Comparison of ENCODE assay signal across 8 cellular contexts in the genomic region with DNA sequence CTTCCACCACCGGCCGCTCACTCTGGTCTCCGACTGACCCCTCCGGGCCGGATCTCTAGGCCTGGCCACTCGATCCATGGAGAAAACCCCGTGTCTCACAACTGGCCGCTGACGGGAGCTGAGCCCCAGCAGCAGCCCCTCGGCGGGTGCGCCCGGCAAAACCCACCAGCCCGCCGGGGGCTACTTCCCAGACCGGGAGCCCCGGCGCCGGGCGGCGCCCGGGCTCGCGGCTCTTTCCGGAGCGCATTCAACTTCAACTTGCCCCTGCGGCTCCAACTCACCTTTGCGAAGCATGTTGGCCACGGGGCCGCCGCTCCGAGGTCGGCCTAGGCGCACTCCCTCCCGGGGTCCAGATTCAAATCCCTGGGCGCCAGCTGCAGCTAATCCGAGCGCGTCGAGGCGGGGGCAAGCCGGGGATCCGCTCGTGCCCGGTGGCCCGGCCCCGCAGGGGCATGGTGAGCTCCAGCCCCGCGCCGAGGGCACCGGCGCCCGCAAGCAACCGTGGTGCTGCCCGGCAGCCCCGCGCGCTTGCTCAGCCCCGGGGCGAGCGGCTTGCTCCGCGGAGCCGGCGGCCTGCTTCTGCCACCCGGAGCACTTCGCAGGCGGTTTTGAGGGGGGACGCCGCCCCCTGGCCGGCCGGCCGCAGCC. TPM values are rescaled to one million over a fixed set of nuclear protein-coding genes. Genes with fewer than 3 reads are reported as not detected.
DNase-seq lines count a peak whose midpoint lies in the region; ATAC-seq lines count a peak whose summit lies in the region.

No MANE protein-coding gene starts in this region.

- no peaks in the 10 kb centered on the region for H3K9me3 ChIP-seq in iPS-18c (ENCODE audit: control insufficient read depth, insufficient read depth, low read length)
- H3K9me3 ChIP-seq in subcutaneous abdominal adipose tissue (ENCODE audit: control insufficient read depth in 5 of 5, low read length in 5 of 5): no peaks in the 10 kb centered on the region

- peaks cover 4% of the 10 kb centered on the region for H3K36me3 Mint-ChIP-seq in T-helper 2 cell treated with Interferon-gamma antibody and Interleukin-4, amounts not matched to agents 5 μg/mL and 100 μg/mL, for 36 hours (ENCODE audit: low read depth)

- H3K9me3 Mint-ChIP-seq in T-helper 2 cell treated with Interferon-gamma antibody and Interleukin-4, amounts not matched to agents 5 μg/mL and 100 μg/mL, for 36 hours: no peaks in the 10 kb centered on the region

- H3K4me3 Mint-ChIP-seq in T-helper 2 cell treated with Interferon-gamma antibody and Interleukin-4, amounts not matched to agents 5 μg/mL and 100 μg/mL, for 36 hours: peak overlapping the region; percentile 15

- no peak for DNase-seq in T-helper 2 cell treated with Interferon-gamma antibody and Interleukin-4, amounts not matched to agents 5 μg/mL and 100 μg/mL, for 36 hours (ENCODE audit: low spot score)
- DNase-seq in T-helper 2 cell: no peak
- peak; percentile 30 to 40 for DNase-seq in activated T-cell treated with anti-CD3 and anti-CD28 coated beads, Interleukin-2, amount 50 U/mL, for 48 hours
- DNase-seq in NCI-H524 (lab: John Stamatoyannopoulos, UW): no peak
- no peak for DNase-seq in ureter (ENCODE audit: low spot score)

- no peak overlapping the region for H3K27ac Mint-ChIP-seq in T-helper 2 cell treated with Interferon-gamma antibody and Interleukin-4, amounts not matched to agents 5 μg/mL and 100 μg/mL, for 36 hours

- peaks cover 10% of the 10 kb centered on the region for H3K4me1 Mint-ChIP-seq in T-helper 2 cell treated with Interferon-gamma antibody and Interleukin-4, amounts not matched to agents 5 μg/mL and 100 μg/mL, for 36 hours (ENCODE audit: low read depth)

- peaks cover 2 to 55% (median 45%) of the 10 kb centered on the region in 5 donors for H3K4me1 ChIP-seq in subcutaneous abdominal adipose tissue (ENCODE audit: control insufficient read depth in 5 of 5, insufficient read depth in 5 of 5, low read length in 5 of 5)

- H3K27me3 ChIP-seq in subcutaneous abdominal adipose tissue (ENCODE audit: control insufficient read depth in 5 of 5, insufficient read depth in 4 of 5, low read length in 5 of 5): peaks cover 0 to 7% (median 4%) of the 10 kb centered on the region in 5 donors

- H3K27me3 Mint-ChIP-seq in T-helper 2 cell treated with Interferon-gamma antibody and Interleukin-4, amounts not matched to agents 5 μg/mL and 100 μg/mL, for 36 hours (ENCODE audit: low read depth): peaks cover 66% of the 10 kb centered on the region

- no peaks in the 10 kb centered on the region for H3K36me3 ChIP-seq in subcutaneous abdominal adipose tissue (ENCODE audit: control insufficient read depth in 5 of 5, insufficient read depth in 5 of 5, low read length in 5 of 5)

- H3K4me3 ChIP-seq in iPS-18c (ENCODE audit: insufficient read depth, low read depth, low read length) (peak overlapping the region; percentile 49), subcutaneous abdominal adipose tissue (ENCODE audit: low read depth in 1 of 5, low read length in 5 of 5) (peak overlapping the region in 4 of 5 donors; percentile 62 to 88 (median 72))

- no peak overlapping the region for H3K27ac ChIP-seq in subcutaneous abdominal adipose tissue (ENCODE audit: low read depth, low read length)

- H3K9ac ChIP-seq in subcutaneous abdominal adipose tissue (ENCODE audit: low read length in 5 of 5): peak overlapping the region in 3 of 5 donors; percentile 8 to 41 (median 16)

- ATAC-seq in GM21447 (IDR thresholded peaks at IDR 0.05; ENCODE audit: unreplicated experiment): no peak

RNA-seq across cellular contexts. Expression of gene RTN4RL1, which starts 0.4 kb away (rescaled TPM):
- total RNA-seq in ureter: 6.7 TPM

RNA-seq across cellular contexts. Expression of gene DPH1, which starts 5.3 kb away (rescaled TPM):
- 68.8 TPM for total RNA-seq in ureter

RNA-seq across cellular contexts. Expression of gene OVCA2, which starts 17.1 kb away (rescaled TPM):
- total RNA-seq in ureter: 39.5 TPM

RNA-seq across cellular contexts. Expression of gene HIC1, which starts 30.2 kb away (rescaled TPM):
- 14.9 TPM for total RNA-seq in ureter

Comparison
In these comparisons a context has a peak if more than half of its experiments do, and no peak if none do; other contexts are left out.
1. DNase-seq: peak in activated T-cell treated with anti-CD3 and anti-CD28 coated beads, Interleukin-2, amount 50 U/mL, for 48 hours (2 of 2); none in T-helper 2 cell treated with Interferon-gamma antibody and Interleukin-4, amounts not matched to agents 5 μg/mL and 100 μg/mL, for 36 hours (single experiment), T-helper 2 cell (0 of 5), NCI-H524 (0 of 2) and ureter (single experiment).